In the genomic region with DNA sequence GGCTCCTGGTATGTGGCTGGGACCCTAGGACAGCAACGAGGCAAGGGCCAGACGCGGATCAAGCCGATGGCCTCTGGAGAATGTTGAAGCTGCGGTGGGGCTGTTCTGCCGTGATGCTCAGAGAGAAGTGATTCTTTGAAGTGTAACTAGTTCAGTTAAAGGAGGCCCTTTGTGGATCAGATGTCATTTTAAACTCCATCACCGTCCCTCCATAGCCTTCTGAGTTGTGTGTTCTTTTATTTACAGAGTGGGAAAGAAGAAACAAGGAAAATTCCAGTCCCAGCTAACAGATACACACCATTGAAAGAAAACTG, we compare ENCODE assay signal across 8 cellular contexts. TPM values are rescaled to one million over a fixed set of nuclear protein-coding genes. Genes with fewer than 3 reads are reported as not detected.
A peak's percentile ranks its signal among the peaks of the same experiment; 100 is the strongest.
DNase-seq lines count a peak whose midpoint lies in the region; ATAC-seq and TF ChIP-seq lines count a peak whose summit lies in the region.

No MANE protein-coding gene starts in this region.

- peak overlapping the region; percentile 88 for H3K9ac ChIP-seq in skeletal muscle satellite cell (ENCODE audit: low read depth, low read length)

- H3K4me2 ChIP-seq in skeletal muscle satellite cell (ENCODE audit: low read length): peak overlapping the region; percentile 82

- H3K27me3 ChIP-seq in WERI-Rb-1 (ENCODE audit: insufficient read depth, low read depth, severe bottlenecking) (no peaks in the 10 kb centered on the region), gastroesophageal sphincter (no peaks in the 10 kb centered on the region), skeletal muscle satellite cell (ENCODE audit: control insufficient read depth, insufficient read depth, low read length) (no peaks in the 10 kb centered on the region)

- H3K4me3 ChIP-seq in WERI-Rb-1 (ENCODE audit: low read depth, low read length): peak overlapping the region; percentile 95
- peak overlapping the region; percentile 60 to 74 for H3K4me3 ChIP-seq in gastroesophageal sphincter
- H3K4me3 ChIP-seq in skeletal muscle satellite cell (ENCODE audit: low read length): peak overlapping the region; percentile 86

- peaks cover 0 to 37% (median 12%) of the 10 kb centered on the region in 3 donors for H3K4me1 ChIP-seq in gastroesophageal sphincter
- H3K4me1 ChIP-seq in skeletal muscle satellite cell (ENCODE audit: control insufficient read depth, insufficient read depth, low read length): peaks cover 8% of the 10 kb centered on the region

- no peak for DNase-seq in WERI-Rb-1
- no peak for DNase-seq in GOT3 (lab: John Stamatoyannopoulos, UW)
- DNase-seq in activated gamma-delta T cell treated with Interleukin-2 at 50 U/mL for 16 hours: no peak

- H3K27ac ChIP-seq in WERI-Rb-1 (peak overlapping the region; percentile 99), gastroesophageal sphincter (peak overlapping the region; percentile 30 to 94 (median 86))

- no peak for TF ChIP-seq POLR2A in gastroesophageal sphincter (IDR thresholded peaks at IDR 0.05)

- WGBS in gastroesophageal sphincter (ENCODE audit: low coverage in 1 of 2), 2 donors: 0% methylated on average over 1 of the region's 7 CpGs

- TF ChIP-seq CTCF in WERI-Rb-1 (IDR thresholded peaks at IDR 0.05; ENCODE audit: low read depth, low read length) (no peak), gastroesophageal sphincter (IDR thresholded peaks at IDR 0.05) (no peak)

- H3K36me3 ChIP-seq in WERI-Rb-1 (peaks cover 40% of the 10 kb centered on the region), gastroesophageal sphincter (peaks cover 0 to 33% of the 10 kb centered on the region in 2 donors), skeletal muscle satellite cell (ENCODE audit: insufficient read depth, low read length) (peaks cover 30% of the 10 kb centered on the region)

- H3K9me3 ChIP-seq in WERI-Rb-1 (ENCODE audit: severe bottlenecking) (no peaks in the 10 kb centered on the region), gastroesophageal sphincter (no peaks in the 10 kb centered on the region), skeletal muscle satellite cell (replicated peaks; ENCODE audit: low read length) (no peaks in the 10 kb centered on the region)

- no peak for TF ChIP-seq EP300 in gastroesophageal sphincter (IDR thresholded peaks at IDR 0.05)

- ATAC-seq in GM21717 (IDR thresholded peaks at IDR 0.05; ENCODE audit: unreplicated experiment) (peak; percentile 8), gastroesophageal sphincter (no peak), HG02759 (IDR thresholded peaks at IDR 0.05; ENCODE audit: unreplicated experiment) (no peak), HG02610 (IDR thresholded peaks at IDR 0.05; ENCODE audit: unreplicated experiment) (no peak)

RNA-seq across cellular contexts. Expression of a gene that starts 0.4 kb away (rescaled TPM):
- total RNA-seq in gastroesophageal sphincter: 10 to 100 TPM; 11.7 to 25.3 (median 19.3) TPM
- total RNA-seq in skeletal muscle satellite cell (2012; rRNA removed): 17.7 and 24.2 TPM in 2 replicates
